ENCODE assay signal across 9 cellular contexts in the genomic region with DNA sequence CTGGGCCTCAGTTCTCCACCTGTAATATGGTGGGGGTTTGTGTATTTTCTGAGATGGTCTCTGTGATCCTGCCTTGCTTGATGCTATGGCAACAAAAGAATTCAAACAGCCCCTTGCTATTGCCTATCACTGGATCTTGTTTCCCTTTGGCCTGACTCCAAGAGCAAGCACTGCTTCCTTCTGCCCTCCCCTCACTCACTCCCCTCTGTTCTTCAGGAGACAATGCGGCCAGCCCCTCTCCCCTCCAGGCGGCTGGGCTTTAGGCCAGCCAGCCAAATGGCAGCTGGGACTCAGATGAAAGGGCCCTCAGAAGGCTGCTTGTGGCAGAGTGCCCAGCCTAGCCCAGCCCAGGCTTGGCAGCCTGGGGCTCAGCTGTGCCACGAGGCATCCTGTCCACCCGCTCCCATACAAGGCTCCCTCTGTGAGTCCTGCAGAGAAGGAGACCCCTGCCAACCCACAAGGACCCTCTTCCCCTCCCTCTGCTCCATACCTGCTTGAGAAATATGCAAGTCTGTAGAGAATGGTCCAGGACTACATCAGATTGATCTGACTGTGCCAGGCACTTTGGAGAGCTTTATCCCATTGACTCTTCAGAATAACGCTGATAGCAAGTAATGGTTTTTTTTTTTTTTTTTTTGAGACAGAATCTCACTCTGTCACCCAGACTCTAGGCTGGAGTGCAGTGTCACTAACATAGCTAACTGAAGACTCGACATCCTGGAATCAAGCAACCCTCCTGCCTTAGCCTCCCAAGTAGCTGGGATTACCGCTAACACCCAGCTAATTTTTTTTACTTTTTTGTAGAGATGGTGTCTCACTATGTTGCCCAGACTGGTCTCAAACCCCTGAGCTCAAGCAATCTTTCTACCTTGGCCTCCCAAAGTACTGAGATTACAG. TPM values are rescaled to one million over a fixed set of nuclear protein-coding genes. Genes with fewer than 3 reads are reported as not detected.
DNase-seq lines count a peak whose midpoint lies in the region; ATAC-seq and TF ChIP-seq lines count a peak whose summit lies in the region.
"Had no signal": no experiment of that assay in that cellular context is flagged by ENCODE, and none has a peak within 500 bp of the region (broad histone marks: within the 10 kb centered on the region; RNA-seq: fewer than 3 reads in every experiment).

No MANE protein-coding gene starts in this region.

- TF ChIP-seq CTCF in DND-41 (IDR thresholded peaks at IDR 0.05; ENCODE audit: borderline replicate concordance, extremely low read depth, low read length, poor library complexity, severe bottlenecking) (no peak), colonic mucosa (IDR thresholded peaks at IDR 0.05) (no peak)

- POLR2A ChIA-PET in CD4-positive, alpha-beta memory T cell (lab: Charles Lee; ENCODE audit: partially characterized antibody) = no interaction called here

- H4K20me1 ChIP-seq in DND-41 (ENCODE audit: insufficient read depth, low read length) = no peaks in the 10 kb centered on the region

- H3K27ac ChIP-seq in DND-41 (ENCODE audit: low read length) (no peak overlapping the region), colonic mucosa (no peak overlapping the region), muscle layer of colon (ENCODE audit: low read depth, low read length) (peak overlapping the region; percentile 58)
- no peak overlapping the region for H3K27ac ChIP-seq in CD4-positive, alpha-beta memory T cell (ENCODE audit: low read depth, low read length)

- H3K9ac ChIP-seq in DND-41 (ENCODE audit: low read depth, low read length) (no peak overlapping the region), colonic mucosa (ENCODE audit: low read depth in 2 of 2, low read length in 2 of 2) (no peak overlapping the region), muscle layer of colon (ENCODE audit: low read length) (no peak overlapping the region)

- no peak overlapping the region for H3K27ac Mint-ChIP-seq in activated T-cell treated with anti-CD3 and anti-CD28 coated beads, Interleukin-2, amount 50 U/mL, for 24 hours
- no peak overlapping the region for H3K27ac Mint-ChIP-seq in CD4-positive, alpha-beta memory T cell

- H3K4me3 Mint-ChIP-seq in activated T-cell treated with anti-CD3 and anti-CD28 coated beads, Interleukin-2, amount 50 U/mL, for 24 hours = no peak overlapping the region
- no peak overlapping the region for H3K4me3 Mint-ChIP-seq in CD4-positive, alpha-beta memory T cell

- H3K9me3 Mint-ChIP-seq in activated T-cell treated with anti-CD3 and anti-CD28 coated beads, Interleukin-2, amount 50 U/mL, for 24 hours = no peaks in the 10 kb centered on the region
- H3K9me3 Mint-ChIP-seq in CD4-positive, alpha-beta memory T cell = no peaks in the 10 kb centered on the region

- H3K36me3 Mint-ChIP-seq in activated T-cell treated with anti-CD3 and anti-CD28 coated beads, Interleukin-2, amount 50 U/mL, for 24 hours (ENCODE audit: low read depth) = no peaks in the 10 kb centered on the region
- H3K36me3 Mint-ChIP-seq in CD4-positive, alpha-beta memory T cell = no peaks in the 10 kb centered on the region

- H3K4me1 Mint-ChIP-seq in activated T-cell treated with anti-CD3 and anti-CD28 coated beads, Interleukin-2, amount 50 U/mL, for 24 hours (ENCODE audit: low read depth) = no peaks in the 10 kb centered on the region
- no peaks in the 10 kb centered on the region for H3K4me1 Mint-ChIP-seq in CD4-positive, alpha-beta memory T cell

- no peaks in the 10 kb centered on the region for H3K79me2 ChIP-seq in DND-41 (ENCODE audit: insufficient read depth, low read length)

- in situ Hi-C loops in ACHN (cut with HindIII; ENCODE audit: low pct_ligation_motif_present, low pct_unique_long_range_greater_than_20kb, low sequenced_read_pairs) = no loop called here

- intact Hi-C loops in colonic mucosa (cut with DNase I) = no loop called here
- intact Hi-C loops in CD4-positive, alpha-beta memory T cell (cut with micrococcal nuclease) = no loop called here

- no peaks in the 10 kb centered on the region for H3K27me3 Mint-ChIP-seq in activated T-cell treated with anti-CD3 and anti-CD28 coated beads, Interleukin-2, amount 50 U/mL, for 24 hours
- no peaks in the 10 kb centered on the region for H3K27me3 Mint-ChIP-seq in CD4-positive, alpha-beta memory T cell

- ATAC-seq in DND-41 (ENCODE audit: insufficient read depth, low read depth) (peak; percentile 66), HG03571 (IDR thresholded peaks at IDR 0.05; ENCODE audit: unreplicated experiment) (no peak)

- H3K4me2 ChIP-seq in DND-41 (ENCODE audit: insufficient read depth, low read length) = no peak overlapping the region

- H3K27me3 ChIP-seq in DND-41 (ENCODE audit: insufficient read depth, low read length, poor library complexity) (no peaks in the 10 kb centered on the region), colonic mucosa (no peaks in the 10 kb centered on the region), muscle layer of colon (ENCODE audit: control insufficient read depth in 1 of 2, insufficient read depth in 2 of 2, low read length in 2 of 2) (no peaks in the 10 kb centered on the region)
- H3K27me3 ChIP-seq in CD4-positive, alpha-beta memory T cell (ENCODE audit: insufficient read depth, low read length) = no peaks in the 10 kb centered on the region

- no peak overlapping the region for H2AFZ ChIP-seq in DND-41 (ENCODE audit: low read depth, low read length)

- H3K4me3 ChIP-seq in DND-41 (ENCODE audit: low read depth in 1 of 2, low read length in 2 of 2) = no peak overlapping the region
- H3K4me3 ChIP-seq in colonic mucosa = no peak overlapping the region
- no peak overlapping the region for H3K4me3 ChIP-seq in muscle layer of colon (ENCODE audit: low read depth in 1 of 2, low read length in 2 of 2)
- H3K4me3 ChIP-seq in CD4-positive, alpha-beta memory T cell (ENCODE audit: low read length in 2 of 2) = no peak overlapping the region
- H3K4me3 ChIP-seq: GM12878 had no signal

- no peaks in the 10 kb centered on the region for H3K4me1 ChIP-seq in DND-41 (ENCODE audit: insufficient read depth, low read length)
- no peaks in the 10 kb centered on the region for H3K4me1 ChIP-seq in colonic mucosa
- peaks cover 22% of the 10 kb centered on the region for H3K4me1 ChIP-seq in muscle layer of colon (ENCODE audit: insufficient read depth, low read length)
- no peaks in the 10 kb centered on the region for H3K4me1 ChIP-seq in CD4-positive, alpha-beta memory T cell (ENCODE audit: insufficient read depth, low read length)

- peak; percentile 33 for DNase-seq in DND-41
- peak; percentile 99 for DNase-seq in NCI-H345 (lab: John Stamatoyannopoulos, UW)
- peak; percentile 73 for DNase-seq in colonic mucosa
- DNase-seq in activated T-cell treated with anti-CD3 and anti-CD28 coated beads, Interleukin-2, amount 50 U/mL, for 24 hours = no peak
- no peak for DNase-seq in CD4-positive, alpha-beta memory T cell
- DNase-seq in ACHN = no peak

- H3K36me3 ChIP-seq in DND-41 (ENCODE audit: insufficient read depth, low read length) (no peaks in the 10 kb centered on the region), colonic mucosa (no peaks in the 10 kb centered on the region), muscle layer of colon (ENCODE audit: insufficient read depth, low read length) (no peaks in the 10 kb centered on the region)
- H3K36me3 ChIP-seq in CD4-positive, alpha-beta memory T cell (ENCODE audit: insufficient read depth, low read length) = no peaks in the 10 kb centered on the region

- CTCF ChIA-PET in CD4-positive, alpha-beta memory T cell (lab: Charles Lee; ENCODE audit: partially characterized antibody) = interaction anchor here (0.7 kb wide), 1 partner anchor 13 kb away, joined by 4 read pairs; no protein-coding TSS in a partner anchor

- no peaks in the 10 kb centered on the region for H3K9me3 ChIP-seq in DND-41 (ENCODE audit: insufficient read depth, low read length, severe bottlenecking)
- no peaks in the 10 kb centered on the region for H3K9me3 ChIP-seq in colonic mucosa
- H3K9me3 ChIP-seq in muscle layer of colon (ENCODE audit: low read length) = no peaks in the 10 kb centered on the region
- no peaks in the 10 kb centered on the region for H3K9me3 ChIP-seq in CD4-positive, alpha-beta memory T cell (ENCODE audit: control insufficient read depth in 1 of 2, low read length in 2 of 2)

RNA-seq across cellular contexts. Expression of gene KCTD14, which starts 7.6 kb away (rescaled TPM):
- 10 to 100 TPM; 19.5 to 19.7 TPM for total RNA-seq in colonic mucosa
- under 1 TPM in 1 of 2 experiments, not detected in 1; 0.20 TPM for total RNA-seq in CD4-positive, alpha-beta memory T cell
- polyA plus RNA-seq in CD4-positive, alpha-beta memory T cell = not detected

RNA-seq across cellular contexts. Expression of gene THRSP, which starts 33.0 kb away (rescaled TPM):
- total RNA-seq in colonic mucosa = under 1 TPM in 1 of 2 donors, not detected in 1; 0.61 TPM
- not detected for total RNA-seq in CD4-positive, alpha-beta memory T cell
- under 1 TPM in 1 of 2 donors, not detected in 1; 0.16 TPM for polyA plus RNA-seq in CD4-positive, alpha-beta memory T cell
- total RNA-seq: GM12878 had no signal

RNA-seq across cellular contexts. Expression of gene INTS4, which starts 36.2 kb away (rescaled TPM):
- total RNA-seq in colonic mucosa = 10 to 100 TPM; 21.5 to 28.0 TPM
- total RNA-seq in CD4-positive, alpha-beta memory T cell = 10 to 100 TPM; 84.0 to 85.0 TPM
- 10 to 100 TPM; 37.2 to 42.1 TPM for polyA plus RNA-seq in CD4-positive, alpha-beta memory T cell

RNA-seq across cellular contexts. Expression of gene NDUFC2, which starts 49.0 kb away (rescaled TPM):
- total RNA-seq in colonic mucosa = 100 to 1,000 TPM; 226 to 288 TPM
- total RNA-seq in CD4-positive, alpha-beta memory T cell = 10 to 100 TPM; 80.5 to 86.5 TPM
- 100 to 1,000 TPM; 158 to 188 TPM for polyA plus RNA-seq in CD4-positive, alpha-beta memory T cell

Comparison
In these comparisons a context has a peak if more than half of its experiments do, and no peak if none do; other contexts are left out.
1. DNase-seq: peak in DND-41 (single experiment), NCI-H345 (single experiment) and colonic mucosa (single experiment); none in activated T-cell treated with anti-CD3 and anti-CD28 coated beads, Interleukin-2, amount 50 U/mL, for 24 hours (single experiment), CD4-positive, alpha-beta memory T cell (0 of 5) and ACHN (single experiment).
2. RNA of gene KCTD14, which starts 7.6 kb away (total RNA-seq): 19.5 to 19.7 TPM in colonic mucosa; 0.20 TPM in CD4-positive, alpha-beta memory T cell; every median in the first group is over 10 times any median in the second.